Comparison of ENCODE assay signal across 36 cellular contexts in the genomic region with DNA sequence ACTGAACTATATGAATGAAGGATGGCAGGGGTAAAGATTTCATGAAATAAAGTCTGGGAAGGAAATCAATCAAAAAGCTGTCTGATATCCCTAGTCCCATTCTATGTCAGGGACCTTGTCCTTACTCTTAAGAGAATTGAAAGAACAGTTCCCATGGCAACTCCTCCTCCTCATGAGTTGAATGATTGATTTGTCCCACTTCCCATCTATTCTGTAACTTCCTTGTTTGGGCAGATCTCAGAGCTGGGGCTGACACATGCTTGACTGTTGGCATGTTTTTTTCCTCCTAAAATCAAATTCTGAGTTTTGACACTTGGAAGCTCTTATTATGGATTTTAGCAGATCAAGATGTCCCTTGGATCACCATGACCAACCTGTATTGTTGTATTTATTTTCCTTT.
"Had no signal": no experiment of that assay in that cellular context is flagged by ENCODE, and none has a peak within 500 bp of the region (broad histone marks: within the 10 kb centered on the region; RNA-seq: fewer than 3 reads in every experiment).

No MANE protein-coding gene starts in this region.

- H3K4me3 ChIP-seq: adrenal gland, body of pancreas, breast epithelium had no signal

- H3K27ac ChIP-seq: adrenal gland, body of pancreas, brain microvascular endothelial cell, breast epithelium, VCaP had no signal

- H3K27ac Mint-ChIP-seq: activated B cell treated with CpG ODN at 0.5 μM for 24 hours; activated CD4-positive, alpha-beta memory T cell treated with anti-CD3 and anti-CD28 coated beads for 36 hours; activated CD4-positive, alpha-beta T cell treated with anti-CD3 and anti-CD28 coated beads, Interleukin-2, amount 10 ng/mL, durations not matched to agents 24 days and 14 days; activated CD8-positive, alpha-beta T cell treated with anti-CD3 and anti-CD28 coated beads for 36 hours; activated naive CD4-positive, alpha-beta T cell treated with anti-CD3 and anti-CD28 coated beads for 36 hours; activated naive CD4-positive, alpha-beta T cell treated with anti-CD3 and anti-CD28 coated beads, Interleukin-2, amount 50 U/mL, for 72 hours; activated naive CD8-positive, alpha-beta T cell treated with anti-CD3 and anti-CD28 coated beads for 36 hours; activated T-cell treated with anti-CD3 and anti-CD28 coated beads, Interleukin-2, amount 50 U/mL, for 72 hours; activated T-helper 1 cell treated with anti-CD3 and anti-CD28 coated beads, Interleukin-12 subunit alpha, Interleukin-12 subunit beta, Interleukin-2, Interleukin-4 antibody, amounts not matched to agents 30 ng/mL and 10 ng/mL and 1 ng/mL, durations not matched to agents 14 hours and 24 hours and 36 hours; activated T-helper 17 cell treated with anti-CD3 and anti-CD28 coated beads, Interleukin-2, amount 50 U/mL, for 72 hours; T-helper 1 cell treated with Interleukin-12 subunit alpha and Interleukin-12 subunit beta and Interleukin-4 antibody, amounts not matched to agents 30 μg/mL and 1 μg/mL, for 36 hours; T-helper 2 cell treated with Interferon-gamma antibody and Interleukin-4, amounts not matched to agents 5 μg/mL and 100 μg/mL, for 36 hours had no signal

- H3K4me3 Mint-ChIP-seq: activated B cell treated with CpG ODN at 0.5 μM for 24 hours; activated CD4-positive, alpha-beta memory T cell treated with anti-CD3 and anti-CD28 coated beads for 36 hours; activated CD4-positive, alpha-beta T cell treated with anti-CD3 and anti-CD28 coated beads, Interleukin-2, amount 10 ng/mL, durations not matched to agents 24 days and 14 days; activated CD8-positive, alpha-beta T cell treated with anti-CD3 and anti-CD28 coated beads for 36 hours; activated naive CD4-positive, alpha-beta T cell treated with anti-CD3 and anti-CD28 coated beads for 36 hours; activated naive CD8-positive, alpha-beta T cell treated with anti-CD3 and anti-CD28 coated beads for 36 hours; activated T-cell treated with anti-CD3 and anti-CD28 coated beads, Interleukin-2, amount 50 U/mL, for 4 hours; activated T-cell treated with anti-CD3 and anti-CD28 coated beads, Interleukin-2, amount 50 U/mL, for 72 hours; activated T-helper 1 cell treated with anti-CD3 and anti-CD28 coated beads, Interleukin-12 subunit alpha, Interleukin-12 subunit beta, Interleukin-2, Interleukin-4 antibody, amounts not matched to agents 30 ng/mL and 10 ng/mL and 1 ng/mL, durations not matched to agents 14 hours and 24 hours and 36 hours; activated T-helper 17 cell treated with anti-CD3 and anti-CD28 coated beads, Interleukin-2, amount 50 U/mL, for 72 hours; T-helper 1 cell treated with Interleukin-12 subunit alpha and Interleukin-12 subunit beta and Interleukin-4 antibody, amounts not matched to agents 30 μg/mL and 1 μg/mL, for 36 hours; T-helper 2 cell treated with Interferon-gamma antibody and Interleukin-4, amounts not matched to agents 5 μg/mL and 100 μg/mL, for 36 hours had no signal

- H3K36me3 Mint-ChIP-seq: activated CD4-positive, alpha-beta memory T cell treated with anti-CD3 and anti-CD28 coated beads for 36 hours; activated naive CD8-positive, alpha-beta T cell treated with anti-CD3 and anti-CD28 coated beads for 36 hours had no signal

- H3K4me1 Mint-ChIP-seq: activated B cell treated with CpG ODN at 0.5 μM for 24 hours; activated CD4-positive, alpha-beta T cell treated with anti-CD3 and anti-CD28 coated beads, Interleukin-2, amount 10 ng/mL, durations not matched to agents 24 days and 14 days; activated naive CD8-positive, alpha-beta T cell treated with anti-CD3 and anti-CD28 coated beads for 36 hours; activated T-helper 17 cell treated with anti-CD3 and anti-CD28 coated beads, Interleukin-2, amount 50 U/mL, for 72 hours had no signal

- H3K9me3 ChIP-seq: body of pancreas, breast epithelium had no signal

- H3K27me3 ChIP-seq: adrenal gland, body of pancreas, brain microvascular endothelial cell, breast epithelium had no signal

- DNase-seq: activated B cell treated with CpG ODN at 0.5 μM for 24 hours; activated CD4-positive, alpha-beta memory T cell treated with anti-CD3 and anti-CD28 coated beads for 36 hours; activated CD4-positive, alpha-beta T cell treated with anti-CD3 and anti-CD28 coated beads for 4 hours; activated CD4-positive, alpha-beta T cell treated with anti-CD3 and anti-CD28 coated beads, Interleukin-2, amount 10 ng/mL, durations not matched to agents 24 days and 14 days; activated CD4-positive, alpha-beta T cell treated with anti-CD3 and anti-CD28 coated beads, Interleukin-2, amount 50 U/mL, for 1 hour; activated CD4-positive, alpha-beta T cell treated with anti-CD3 and anti-CD28 coated beads, Interleukin-2, amount 50 U/mL, for 4 hours; activated CD4-positive, CD25-positive, alpha-beta regulatory T cell treated with anti-CD3 and anti-CD28 coated beads, Interleukin-2, amount 50 U/mL, for 72 hours; activated CD8-positive, alpha-beta memory T cell treated with anti-CD3 and anti-CD28 coated beads, Interleukin-2, amount 50 U/mL, for 4 hours; activated CD8-positive, alpha-beta T cell treated with anti-CD3 and anti-CD28 coated beads for 36 hours; activated effector memory CD4-positive, alpha-beta T cell treated with anti-CD3 and anti-CD28 coated beads, Interleukin-2, amount 50 U/mL, for 16 hours; activated gamma-delta T cell treated with Interleukin-2 at 50 U/mL for 16 hours; activated naive CD4-positive, alpha-beta T cell; activated naive CD4-positive, alpha-beta T cell treated with anti-CD3 and anti-CD28 coated beads for 36 hours; activated naive CD4-positive, alpha-beta T cell treated with anti-CD3 and anti-CD28 coated beads, Interleukin-2, amount 50 U/mL, for 16 hours; activated naive CD8-positive, alpha-beta T cell treated with anti-CD3 and anti-CD28 coated beads for 36 hours; activated T-cell treated with anti-CD3 and anti-CD28 coated beads for 4 hours; activated T-cell treated with anti-CD3 and anti-CD28 coated beads, Interleukin-2, amount 50 U/mL, for 1 hour; activated T-cell treated with anti-CD3 and anti-CD28 coated beads, Interleukin-2, amount 50 U/mL, for 4 hours; activated T-cell treated with anti-CD3 and anti-CD28 coated beads, Interleukin-2, amount 50 U/mL, for 72 hours; adrenal gland; amniotic stem cell; aorta; body of pancreas; brain microvascular endothelial cell; central memory CD4-positive, alpha-beta T cell; SW 1271; T-helper 1 cell; T-helper 2 cell; T-helper 9 cell had no signal

- H3K27me3 Mint-ChIP-seq: activated B cell treated with CpG ODN at 0.5 μM for 24 hours; activated CD4-positive, alpha-beta memory T cell treated with anti-CD3 and anti-CD28 coated beads for 36 hours; activated CD4-positive, alpha-beta T cell treated with anti-CD3 and anti-CD28 coated beads, Interleukin-2, amount 10 ng/mL, durations not matched to agents 24 days and 14 days; activated CD8-positive, alpha-beta T cell treated with anti-CD3 and anti-CD28 coated beads for 36 hours; activated naive CD8-positive, alpha-beta T cell treated with anti-CD3 and anti-CD28 coated beads for 36 hours; activated T-helper 17 cell treated with anti-CD3 and anti-CD28 coated beads, Interleukin-2, amount 50 U/mL, for 72 hours had no signal

- H3K36me3 ChIP-seq: adrenal gland, brain microvascular endothelial cell, breast epithelium had no signal

- H3K4me1 ChIP-seq: adrenal gland, body of pancreas, breast epithelium had no signal
